Comparison of ENCODE assay signal across 12 cellular contexts in genomic region chr9:2817987-2818386, GRCh38. TPM values are rescaled to one million over a fixed set of nuclear protein-coding genes. Genes with fewer than 3 reads are reported as not detected.
DNase-seq lines count a peak whose midpoint lies in the region; ATAC-seq, FAIRE-seq and TF ChIP-seq lines count a peak whose summit lies in the region.
"Had no signal": no experiment of that assay in that cellular context is flagged by ENCODE, and none has a peak within 500 bp of the region (broad histone marks: within the 10 kb centered on the region; RNA-seq: fewer than 3 reads in every experiment).

No MANE protein-coding gene starts in this region.

- H3K36me3 Mint-ChIP-seq in H9 (ENCODE audit: insufficient read depth in 1 of 3, low read depth in 3 of 3), result peaks cover 39 to 66% (median 49%) of the 10 kb centered on the region in 3 experiments

- no peak overlapping the region for H3T11ph ChIP-seq in H9 (ENCODE audit: low read length)

- no peak overlapping the region for H2AFZ ChIP-seq in H9 (ENCODE audit: low read length)
- H2AFZ ChIP-seq: parathyroid adenoma had no signal

- no peaks in the 10 kb centered on the region for H3K79me2 ChIP-seq in H9 (ENCODE audit: insufficient read depth, low read length)
- H3K79me2 ChIP-seq: parathyroid adenoma had no signal

- no peaks in the 10 kb centered on the region for H3K79me1 ChIP-seq in H9 (ENCODE audit: insufficient read depth, low read depth, low read length, poor library complexity, severe bottlenecking)

- TF ChIP-seq CTCF in H9 (conservative IDR thresholded peaks at IDR 0.05) (no peak), coronary artery (IDR thresholded peaks at IDR 0.05) (no peak), thoracic aorta (IDR thresholded peaks at IDR 0.05) (no peak), WERI-Rb-1 (IDR thresholded peaks at IDR 0.05; ENCODE audit: low read depth, low read length) (no peak)

- H4K91ac ChIP-seq in H9 (ENCODE audit: insufficient read length, low read depth, low read length), result no peak overlapping the region

- H3K4me1 Mint-ChIP-seq in H9, result peaks cover 63 to 65% of the 10 kb centered on the region in 2 experiments

- no peak overlapping the region for H2BK120ac ChIP-seq in H9 (ENCODE audit: low read depth, low read length, poor library complexity, severe bottlenecking)

- H2BK15ac ChIP-seq in H9 (ENCODE audit: low read depth, low read length), result no peak overlapping the region

- H2BK12ac ChIP-seq in H9 (ENCODE audit: insufficient read length, low read depth, low read length), result no peak overlapping the region

- H3K36me3 ChIP-seq in thoracic aorta (no peaks in the 10 kb centered on the region), WERI-Rb-1 (peaks cover 10% of the 10 kb centered on the region; the same call in 1 of the 2 replicates)

- H3K9me3 ChIP-seq in H9 (ENCODE audit: control insufficient read depth, low read depth, low read length), result no peaks in the 10 kb centered on the region
- H3K9me3 ChIP-seq in thoracic aorta, result no peaks in the 10 kb centered on the region
- H3K9me3 ChIP-seq in WERI-Rb-1 (ENCODE audit: severe bottlenecking), result no peaks in the 10 kb centered on the region

- no peak overlapping the region for H2BK20ac ChIP-seq in H9 (ENCODE audit: low read depth, low read length, poor library complexity, severe bottlenecking)

- no peak overlapping the region for H2BK5ac ChIP-seq in H9 (ENCODE audit: insufficient read length, low read length)

- no peaks in the 10 kb centered on the region for H3K9me3 Mint-ChIP-seq in H9

- no peak overlapping the region for H3K4ac ChIP-seq in H9 (ENCODE audit: low read depth, low read length)

- no peak overlapping the region for H3K27ac ChIP-seq in H9 (ENCODE audit: insufficient read length, low read depth, low read length)
- peak overlapping the region; percentile 78 to 90 for H3K27ac ChIP-seq in coronary artery
- peak overlapping the region; percentile 80 to 94 for H3K27ac ChIP-seq in thoracic aorta
- H3K27ac ChIP-seq in WERI-Rb-1, result no peak overlapping the region
- no peak overlapping the region for H3K27ac ChIP-seq in caudate nucleus (ENCODE audit: low read depth, low read length)
- H3K27ac ChIP-seq: parathyroid adenoma had no signal

- no peaks in the 10 kb centered on the region for H3K27me3 Mint-ChIP-seq in H9 (ENCODE audit: low read depth)

- no peak overlapping the region for H3K4me2 ChIP-seq in H9 (ENCODE audit: insufficient read depth, insufficient read length, low read length)

- H3K4me1 ChIP-seq in H9 (ENCODE audit: insufficient read depth, low read length), result peaks cover 20% of the 10 kb centered on the region
- peaks cover 6 to 44% of the 10 kb centered on the region in 2 donors for H3K4me1 ChIP-seq in thoracic aorta (ENCODE audit: control insufficient read depth in 1 of 2, low read depth in 2 of 2)
- H3K4me1 ChIP-seq: parathyroid adenoma had no signal

- H3K23ac ChIP-seq in H9 (ENCODE audit: insufficient read length, low read depth, low read length), result no peak overlapping the region

- H3K23me2 ChIP-seq in H9 (ENCODE audit: insufficient read length, low read depth, low read length, poor library complexity, severe bottlenecking), result no peaks in the 10 kb centered on the region

- H3K9ac ChIP-seq in H9 (ENCODE audit: extremely low read depth, insufficient read length, low read length), result no peak overlapping the region
- H3K9ac ChIP-seq: parathyroid adenoma had no signal

- H3K4me3 Mint-ChIP-seq in H9, result no peak overlapping the region

- H3K14ac ChIP-seq in H9 (ENCODE audit: insufficient read depth, low read length), result no peak overlapping the region

- no peak for DNase-seq in H9
- no peak for DNase-seq in coronary artery (ENCODE audit: low spot score)
- peak; percentile 95 for DNase-seq in kidney tubule cell (ENCODE audit: low spot score)
- DNase-seq in thoracic aorta (ENCODE audit: low spot score), result no peak
- no peak for DNase-seq in frontal cortex (ENCODE audit: low spot score in 2 of 2)
- no peak for DNase-seq in NCI-H1417 treated with DMSO at 0.1 percent for 48 hours (lab: John Stamatoyannopoulos, UW)
- DNase-seq in WERI-Rb-1, result no peak
- DNase-seq in caudate nucleus (lab: John Stamatoyannopoulos, UW), result no peak
- DNase-seq: dermis blood vessel endothelial cell, NCI-H1694 treated with DMSO at 0.1 percent for 48 hours, PC-3 had no signal

- H4K20me1 ChIP-seq in H9 (ENCODE audit: control insufficient read depth, insufficient read depth, insufficient read length), result no peaks in the 10 kb centered on the region

- peak overlapping the region in 2 of 3 experiments; percentile 79 to 91; a peak in 4 of 7 replicates for H3K27ac Mint-ChIP-seq in H9

- peak; percentile 61 for ATAC-seq in thoracic aorta (ENCODE audit: insufficient number of reproducible peaks, low FRiP score, low read depth)
- ATAC-seq: PC-3 had no signal

- no peak overlapping the region for H2AK5ac ChIP-seq in H9 (ENCODE audit: insufficient read length, low read length)

- no peak overlapping the region for H3K18ac ChIP-seq in H9 (ENCODE audit: insufficient read length, low read depth, low read length)

- no peak overlapping the region for H4K8ac ChIP-seq in H9 (replicated peaks; ENCODE audit: insufficient read length, low read depth, low read length)

- no peak for FAIRE-seq in frontal cortex (lab: Jason Lieb, UNC)

- WGBS in H9 (ENCODE audit: extremely low coverage, insufficient read length, low lambda C conversion rate), result no CpG with 5 or more reads among the region's 6 CpGs

- H3K56ac ChIP-seq in H9 (ENCODE audit: insufficient read length, low read depth, low read length), result no peak overlapping the region

- H3K4me3 ChIP-seq in coronary artery (peak overlapping the region; percentile 42), thoracic aorta (peak overlapping the region; percentile 30), WERI-Rb-1 (ENCODE audit: low read depth, low read length) (no peak overlapping the region)

- H3K27me3 ChIP-seq in H9 (ENCODE audit: insufficient read depth, low read length) (no peaks in the 10 kb centered on the region), thoracic aorta (replicated peaks; ENCODE audit: insufficient read depth) (no peaks in the 10 kb centered on the region), WERI-Rb-1 (ENCODE audit: insufficient read depth, low read depth, severe bottlenecking) (no peaks in the 10 kb centered on the region)

- H4K5ac ChIP-seq in H9 (ENCODE audit: insufficient read length, low read depth, low read length), result no peak overlapping the region

RNA-seq across cellular contexts. Expression of gene PUM3, which starts 25.9 kb away (rescaled TPM):
- 102 and 105 TPM in 2 replicates for total RNA-seq in H9 (2021)
- total RNA-seq in thoracic aorta, result 10 to 100 TPM; 12.0 to 50.6 TPM
- total RNA-seq in frontal cortex, result 32.2 TPM

Comparison
In these comparisons a context has a peak if more than half of its experiments do, and no peak if none do; other contexts are left out.
1. H3K27ac ChIP-seq: peak in coronary artery (2 of 2) and thoracic aorta (2 of 2); none in H9 (single experiment), WERI-Rb-1 (single experiment) and caudate nucleus (single experiment).